1 cellular context compared by ENCODE assay signal in the genomic region with DNA sequence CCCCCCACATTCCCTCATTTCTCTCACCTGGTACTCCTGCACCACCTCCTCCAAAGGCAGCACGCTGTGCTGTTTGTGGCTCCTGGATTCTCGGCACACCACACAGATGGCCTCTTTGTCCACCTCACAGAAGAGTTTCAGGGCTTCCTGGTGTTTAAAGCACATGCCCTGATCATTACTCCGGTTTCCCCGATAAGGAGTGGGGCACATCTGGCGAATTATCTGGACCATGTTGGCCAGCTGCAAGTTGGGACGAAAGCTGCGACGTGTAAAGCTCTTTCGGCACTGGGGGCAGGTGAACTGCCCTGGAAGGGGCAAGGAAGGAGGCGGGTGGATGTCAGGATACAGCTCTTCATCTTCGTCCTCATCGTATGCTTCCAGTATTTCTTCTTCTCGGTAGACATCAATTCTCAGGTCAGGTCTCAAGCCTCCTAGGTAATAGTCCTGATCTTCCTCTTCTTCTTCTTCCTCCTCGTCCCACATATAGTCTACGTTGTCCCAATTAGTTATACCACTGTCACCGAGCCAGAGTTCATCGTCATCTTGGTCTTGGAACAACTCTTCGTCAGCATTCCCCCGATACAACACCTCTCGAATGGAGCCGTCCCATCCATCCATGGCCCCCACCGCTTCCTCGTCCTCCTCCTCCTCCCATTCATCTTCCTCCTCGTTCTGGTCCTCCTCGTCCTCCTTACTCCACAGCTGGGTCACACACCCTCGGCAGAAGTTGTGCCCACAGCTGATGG.
A peak's percentile ranks its signal among the peaks of the same experiment; 100 is the strongest.
TF ChIP-seq lines count a peak whose summit lies in the region.

No MANE protein-coding gene starts in this region.

TF ChIP-seq in HepG2, 621 proteins besides CTCF, POLR2A, EP300 and RAD21:
- TF ChIP-seq FOSL2 (CRISPR knock-in tag; IDR thresholded peaks at IDR 0.05) (no peak), KDM5B (CRISPR knock-in tag; IDR thresholded peaks at IDR 0.05; ENCODE audit: borderline replicate concordance) (0 out of 2 replicates have a peak, but pooled peaks have one; percentile 5), ZNF510 (CRISPR knock-in tag; IDR thresholded peaks at IDR 0.05; ENCODE audit: low read depth) (0 out of 2 replicates have a peak, but pooled peaks have one; percentile 17), SMARCE1 (IDR thresholded peaks at IDR 0.05; ENCODE audit: borderline replicate concordance) (no peak), BORCS8-MEF2B (CRISPR knock-in tag; IDR thresholded peaks at IDR 0.05) (0 out of 2 replicates have a peak, but pooled peaks have one; percentile 37), ZFY (CRISPR knock-in tag; IDR thresholded peaks at IDR 0.05) (no peak), ZNF263 (CRISPR knock-in tag; IDR thresholded peaks at IDR 0.05) (peak; percentile 76), HMG20A (CRISPR knock-in tag; IDR thresholded peaks at IDR 0.05; ENCODE audit: borderline replicate concordance) (0 out of 2 replicates have a peak, but pooled peaks have one; percentile 1), KDM2A (CRISPR knock-in tag; IDR thresholded peaks at IDR 0.05; ENCODE audit: borderline replicate concordance, low read depth) (peak; percentile 33; the same call in 1 of the 2 replicates), ZNF782 (CRISPR knock-in tag; IDR thresholded peaks at IDR 0.05; ENCODE audit: borderline replicate concordance) (no peak), PAF1 (CRISPR knock-in tag; IDR thresholded peaks at IDR 0.05) (0 out of 2 replicates have a peak, but pooled peaks have one; percentile 30)
- TF ChIP-seq, protein P1, sequence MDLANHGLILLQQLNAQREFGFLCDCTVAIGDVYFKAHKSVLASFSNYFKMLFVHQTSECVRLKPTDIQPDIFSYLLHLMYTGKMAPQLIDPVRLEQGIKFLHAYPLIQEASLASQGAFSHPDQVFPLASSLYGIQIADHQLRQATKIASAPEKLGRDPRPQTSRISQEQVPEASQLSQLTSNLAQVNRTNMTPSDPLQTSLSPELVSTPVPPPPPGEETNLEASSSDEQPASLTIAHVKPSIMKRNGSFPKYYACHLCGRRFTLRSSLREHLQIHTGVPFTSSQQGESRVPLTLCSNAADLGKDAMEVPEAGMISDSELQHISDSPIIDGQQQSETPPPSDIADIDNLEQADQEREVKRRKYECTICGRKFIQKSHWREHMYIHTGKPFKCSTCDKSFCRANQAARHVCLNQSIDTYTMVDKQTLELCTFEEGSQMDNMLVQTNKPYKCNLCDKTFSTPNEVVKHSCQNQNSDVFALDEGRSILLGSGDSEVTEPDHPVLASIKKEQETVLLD (CRISPR knock-in tag; IDR thresholded peaks at IDR 0.05; ENCODE audit: low read depth) = no peak
- TF ChIP-seq, protein P2, sequence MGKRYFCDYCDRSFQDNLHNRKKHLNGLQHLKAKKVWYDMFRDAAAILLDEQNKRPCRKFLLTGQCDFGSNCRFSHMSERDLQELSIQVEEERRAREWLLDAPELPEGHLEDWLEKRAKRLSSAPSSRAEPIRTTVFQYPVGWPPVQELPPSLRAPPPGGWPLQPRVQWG (CRISPR knock-in tag; IDR thresholded peaks at IDR 0.05; ENCODE audit: borderline replicate concordance, low read depth) = 0 out of 2 replicates have a peak, but pooled peaks have one; percentile 12
